ENCODE assay signal across 1 cellular context in the genomic region with DNA sequence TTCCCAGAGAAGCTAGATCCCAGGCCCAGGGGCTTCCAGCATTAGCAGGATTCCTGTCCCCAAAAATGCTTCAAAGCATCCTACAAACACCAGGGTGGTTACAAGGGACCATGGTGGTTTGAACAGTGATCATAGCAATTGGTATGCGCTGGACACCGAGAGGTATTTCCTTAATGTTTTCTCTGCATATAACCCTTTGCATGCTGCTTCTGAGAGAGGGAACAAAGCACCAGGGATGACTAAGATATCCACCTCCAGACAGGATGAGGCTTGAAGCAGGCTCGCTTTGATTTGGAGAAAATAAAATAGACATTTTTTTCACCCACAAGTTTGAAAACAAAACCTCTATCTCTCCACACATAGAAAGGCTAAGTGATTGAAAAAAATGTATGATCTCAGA.
TF ChIP-seq lines count a peak whose summit lies in the region.

No MANE protein-coding gene starts in this region.

TF ChIP-seq in IMR-90, 13 proteins besides CTCF, POLR2A, EP300 and RAD21:
- TF ChIP-seq CHD1 (IDR thresholded peaks at IDR 0.05; ENCODE audit: low read depth, low read length) (no peak), MXI1 (IDR thresholded peaks at IDR 0.05; ENCODE audit: borderline replicate concordance, low read depth, low read length) (no peak), CEBPB (IDR thresholded peaks at IDR 0.05; ENCODE audit: low read depth, low read length) (no peak), FOS (IDR thresholded peaks at IDR 0.05; ENCODE audit: low read depth, low read length) (no peak), SMC3 (IDR thresholded peaks at IDR 0.05; ENCODE audit: low read depth, low read length) (no peak), RFX5 (IDR thresholded peaks at IDR 0.05; ENCODE audit: low read depth, low read length) (no peak), NFE2L2 (IDR thresholded peaks at IDR 0.05; ENCODE audit: low read depth, low read length) (no peak), MAZ (IDR thresholded peaks at IDR 0.05; ENCODE audit: borderline replicate concordance, low read depth, low read length) (no peak), MAFK (IDR thresholded peaks at IDR 0.05; ENCODE audit: low read depth, low read length) (no peak)
- TF ChIP-seq, protein P1, sequence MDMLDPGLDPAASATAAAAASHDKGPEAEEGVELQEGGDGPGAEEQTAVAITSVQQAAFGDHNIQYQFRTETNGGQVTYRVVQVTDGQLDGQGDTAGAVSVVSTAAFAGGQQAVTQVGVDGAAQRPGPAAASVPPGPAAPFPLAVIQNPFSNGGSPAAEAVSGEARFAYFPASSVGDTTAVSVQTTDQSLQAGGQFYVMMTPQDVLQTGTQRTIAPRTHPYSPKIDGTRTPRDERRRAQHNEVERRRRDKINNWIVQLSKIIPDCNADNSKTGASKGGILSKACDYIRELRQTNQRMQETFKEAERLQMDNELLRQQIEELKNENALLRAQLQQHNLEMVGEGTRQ (IDR thresholded peaks at IDR 0.05; ENCODE audit: low read depth, low read length), result no peak
TF ChIP-seq in IMR-90: peak in this region for 0.
